In the genomic region with DNA sequence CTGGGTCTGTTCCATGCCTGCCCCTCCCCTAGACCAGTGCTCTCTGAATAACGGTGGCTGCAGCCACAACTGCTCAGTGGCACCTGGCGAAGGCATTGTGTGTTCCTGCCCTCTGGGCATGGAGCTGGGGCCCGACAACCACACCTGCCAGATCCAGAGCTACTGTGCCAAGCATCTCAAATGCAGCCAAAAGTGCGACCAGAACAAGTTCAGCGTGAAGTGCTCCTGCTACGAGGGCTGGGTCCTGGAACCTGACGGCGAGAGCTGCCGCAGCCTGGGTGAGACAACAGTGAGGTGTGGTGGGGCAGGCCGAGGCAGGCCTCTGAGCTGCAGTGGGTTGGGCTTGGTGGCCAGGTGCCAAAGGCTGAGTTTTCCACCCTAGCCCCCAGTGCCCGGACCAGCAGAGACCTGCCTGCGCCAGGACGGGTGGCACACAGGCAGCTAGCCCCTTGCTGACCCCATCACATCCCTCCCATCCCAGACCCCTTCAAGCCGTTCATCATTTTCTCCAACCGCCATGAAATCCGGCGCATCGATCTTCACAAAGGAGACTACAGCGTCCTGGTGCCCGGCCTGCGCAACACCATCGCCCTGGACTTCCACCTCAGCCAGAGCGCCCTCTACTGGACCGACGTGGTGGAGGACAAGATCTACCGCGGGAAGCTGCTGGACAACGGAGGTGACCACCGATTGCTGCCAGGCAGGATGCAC, we compare ENCODE assay signal across 1 cellular context.
TF ChIP-seq lines count a peak whose summit lies in the region.

No MANE protein-coding gene starts in this region.

TF ChIP-seq in GM12878, 131 proteins besides CTCF, POLR2A, EP300 and RAD21:
- TF ChIP-seq, protein P1, sequence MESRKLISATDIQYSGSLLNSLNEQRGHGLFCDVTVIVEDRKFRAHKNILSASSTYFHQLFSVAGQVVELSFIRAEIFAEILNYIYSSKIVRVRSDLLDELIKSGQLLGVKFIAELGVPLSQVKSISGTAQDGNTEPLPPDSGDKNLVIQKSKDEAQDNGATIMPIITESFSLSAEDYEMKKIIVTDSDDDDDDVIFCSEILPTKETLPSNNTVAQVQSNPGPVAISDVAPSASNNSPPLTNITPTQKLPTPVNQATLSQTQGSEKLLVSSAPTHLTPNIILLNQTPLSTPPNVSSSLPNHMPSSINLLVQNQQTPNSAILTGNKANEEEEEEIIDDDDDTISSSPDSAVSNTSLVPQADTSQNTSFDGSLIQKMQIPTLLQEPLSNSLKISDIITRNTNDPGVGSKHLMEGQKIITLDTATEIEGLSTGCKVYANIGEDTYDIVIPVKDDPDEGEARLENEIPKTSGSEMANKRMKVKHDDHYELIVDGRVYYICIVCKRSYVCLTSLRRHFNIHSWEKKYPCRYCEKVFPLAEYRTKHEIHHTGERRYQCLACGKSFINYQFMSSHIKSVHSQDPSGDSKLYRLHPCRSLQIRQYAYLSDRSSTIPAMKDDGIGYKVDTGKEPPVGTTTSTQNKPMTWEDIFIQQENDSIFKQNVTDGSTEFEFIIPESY (IDR thresholded peaks at IDR 0.05), result no peak
- TF ChIP-seq, protein P2, sequence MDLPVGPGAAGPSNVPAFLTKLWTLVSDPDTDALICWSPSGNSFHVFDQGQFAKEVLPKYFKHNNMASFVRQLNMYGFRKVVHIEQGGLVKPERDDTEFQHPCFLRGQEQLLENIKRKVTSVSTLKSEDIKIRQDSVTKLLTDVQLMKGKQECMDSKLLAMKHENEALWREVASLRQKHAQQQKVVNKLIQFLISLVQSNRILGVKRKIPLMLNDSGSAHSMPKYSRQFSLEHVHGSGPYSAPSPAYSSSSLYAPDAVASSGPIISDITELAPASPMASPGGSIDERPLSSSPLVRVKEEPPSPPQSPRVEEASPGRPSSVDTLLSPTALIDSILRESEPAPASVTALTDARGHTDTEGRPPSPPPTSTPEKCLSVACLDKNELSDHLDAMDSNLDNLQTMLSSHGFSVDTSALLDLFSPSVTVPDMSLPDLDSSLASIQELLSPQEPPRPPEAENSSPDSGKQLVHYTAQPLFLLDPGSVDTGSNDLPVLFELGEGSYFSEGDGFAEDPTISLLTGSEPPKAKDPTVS (IDR thresholded peaks at IDR 0.05; ENCODE audit: low read depth, low read length), result no peak
- TF ChIP-seq MYB (IDR thresholded peaks at IDR 0.05; ENCODE audit: borderline replicate concordance, low read depth, low read length), result no peak
TF ChIP-seq in GM12878: peak in this region for 0.
